ENCODE assay signal across 13 cellular contexts in the genomic region with DNA sequence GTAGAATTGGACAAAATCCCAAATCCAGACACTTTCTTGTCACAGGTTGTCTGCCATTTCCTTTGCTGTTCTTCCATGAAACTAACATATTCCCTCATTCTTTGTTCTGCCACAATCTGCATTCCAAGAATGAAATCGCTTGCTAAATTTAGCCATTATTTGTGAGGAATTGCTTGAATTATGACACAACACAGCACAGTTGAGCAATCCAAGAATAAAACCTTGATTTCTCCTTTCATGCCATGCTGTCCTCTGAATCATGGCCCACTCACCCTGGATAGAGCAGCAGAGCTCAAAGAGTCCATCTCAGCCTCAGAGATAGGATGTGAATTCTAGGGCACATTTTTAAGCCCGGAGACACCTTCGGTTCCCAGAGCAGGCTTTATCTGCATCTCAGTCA. TPM values are rescaled to one million over a fixed set of nuclear protein-coding genes. Genes with fewer than 3 reads are reported as not detected.
DNase-seq lines count a peak whose midpoint lies in the region; ATAC-seq, FAIRE-seq and TF ChIP-seq lines count a peak whose summit lies in the region.
"Had no signal": no experiment of that assay in that cellular context is flagged by ENCODE, and none has a peak within 500 bp of the region (broad histone marks: within the 10 kb centered on the region; RNA-seq: fewer than 3 reads in every experiment).

No MANE protein-coding gene starts in this region.

- peaks cover 43% of the 10 kb centered on the region for H3K4me1 Mint-ChIP-seq in astrocyte (ENCODE audit: low read depth, unreplicated experiment)

- H3K4me2 ChIP-seq in astrocyte (ENCODE audit: low read length): peak overlapping the region; percentile 66

- peaks cover 5% of the 10 kb centered on the region for H3K9me3 ChIP-seq in astrocyte (ENCODE audit: insufficient read depth, low read depth, low read length)
- H3K9me3 ChIP-seq in gastroesophageal sphincter: no peaks in the 10 kb centered on the region
- no peaks in the 10 kb centered on the region for H3K9me3 ChIP-seq in thoracic aorta
- H3K9me3 ChIP-seq: stomach had no signal

- no peaks in the 10 kb centered on the region for H3K36me3 Mint-ChIP-seq in astrocyte (ENCODE audit: low read depth, unreplicated experiment)

- H3K79me2 ChIP-seq in astrocyte (ENCODE audit: insufficient read depth, low read length): no peaks in the 10 kb centered on the region
- H3K79me2 ChIP-seq: parathyroid adenoma had no signal

- H3K4me1 ChIP-seq in astrocyte (ENCODE audit: insufficient read depth, low read length) (peaks cover 42% of the 10 kb centered on the region), gastroesophageal sphincter (peaks cover 0 to 16% (median 6%) of the 10 kb centered on the region in 3 donors), thoracic aorta (ENCODE audit: control insufficient read depth in 1 of 2, low read depth in 2 of 2) (peaks cover 0 to 17% of the 10 kb centered on the region in 2 donors)
- H3K4me1 ChIP-seq: parathyroid adenoma had no signal

- H2AFZ ChIP-seq in astrocyte (ENCODE audit: low read depth, low read length): no peak overlapping the region
- H2AFZ ChIP-seq: parathyroid adenoma had no signal

- H3K9me3 Mint-ChIP-seq in astrocyte (ENCODE audit: unreplicated experiment): no peaks in the 10 kb centered on the region
- H3K9me3 Mint-ChIP-seq: activated T-cell treated with anti-CD3 and anti-CD28 coated beads, Interleukin-2, amount 50 U/mL, for 24 hours had no signal

- FAIRE-seq in astrocyte (lab: Jason Lieb, UNC): peak; percentile 88

- no peak for TF ChIP-seq CTCF in astrocyte (IDR thresholded peaks at IDR 0.05; ENCODE audit: insufficient read depth, low read depth, low read length)
- no peak for TF ChIP-seq CTCF in gastroesophageal sphincter (IDR thresholded peaks at IDR 0.05)
- no peak for TF ChIP-seq CTCF in thoracic aorta (IDR thresholded peaks at IDR 0.05)

- H3K27ac ChIP-seq in astrocyte (ENCODE audit: low read depth, low read length) (peak overlapping the region; percentile 91), gastroesophageal sphincter (peak overlapping the region in 3 of 4 donors; percentile 9 to 56 (median 20)), thoracic aorta (no peak overlapping the region)
- H3K27ac ChIP-seq: parathyroid adenoma, stomach had no signal

- ATAC-seq in gastroesophageal sphincter: peak; percentile 73
- peak; percentile 39 for ATAC-seq in thoracic aorta (ENCODE audit: insufficient number of reproducible peaks, low FRiP score, low read depth)
- ATAC-seq in GM18873 (IDR thresholded peaks at IDR 0.05; ENCODE audit: low FRiP score, unreplicated experiment): no peak
- no peak for ATAC-seq in HG02938 (IDR thresholded peaks at IDR 0.05; ENCODE audit: unreplicated experiment)
- ATAC-seq: WTC11 had no signal

- H3K27me3 Mint-ChIP-seq in astrocyte (ENCODE audit: low read depth, unreplicated experiment): no peaks in the 10 kb centered on the region
- H3K27me3 Mint-ChIP-seq: activated T-cell treated with anti-CD3 and anti-CD28 coated beads, Interleukin-2, amount 50 U/mL, for 24 hours had no signal

- H3K9ac ChIP-seq in astrocyte (ENCODE audit: low read length): peak overlapping the region; percentile 76
- H3K9ac ChIP-seq: parathyroid adenoma had no signal

- DNase-seq in HPDE6-E6E7 (ENCODE audit: extremely low spot score) (peak; percentile 53), astrocyte (ENCODE audit: low read depth) (peak; percentile 96), thoracic aorta (ENCODE audit: low spot score) (no peak), NCI-H510A treated with DMSO at 0.1 percent for 48 hours (lab: John Stamatoyannopoulos, UW) (no peak), NCI-H2196 (lab: John Stamatoyannopoulos, UW; ENCODE audit: unreplicated experiment) (no peak)
- DNase-seq: activated T-cell treated with anti-CD3 and anti-CD28 coated beads, Interleukin-2, amount 50 U/mL, for 24 hours; caudate nucleus; stomach had no signal

- no peaks in the 10 kb centered on the region for H4K20me1 ChIP-seq in astrocyte (ENCODE audit: insufficient read depth, low read length)

- peak overlapping the region; percentile 86 for H3K27ac Mint-ChIP-seq in astrocyte (ENCODE audit: unreplicated experiment)
- H3K27ac Mint-ChIP-seq: activated T-cell treated with anti-CD3 and anti-CD28 coated beads, Interleukin-2, amount 50 U/mL, for 24 hours; WTC11 had no signal

- TF ChIP-seq EP300 in gastroesophageal sphincter (IDR thresholded peaks at IDR 0.05): no peak

- H3K4me3 Mint-ChIP-seq in astrocyte (ENCODE audit: unreplicated experiment): no peak overlapping the region
- H3K4me3 Mint-ChIP-seq: activated T-cell treated with anti-CD3 and anti-CD28 coated beads, Interleukin-2, amount 50 U/mL, for 24 hours; WTC11 had no signal

- H3K27me3 ChIP-seq in astrocyte (ENCODE audit: insufficient read depth, low read length) (no peaks in the 10 kb centered on the region), gastroesophageal sphincter (no peaks in the 10 kb centered on the region), thoracic aorta (replicated peaks; ENCODE audit: insufficient read depth) (no peaks in the 10 kb centered on the region)
- H3K27me3 ChIP-seq: stomach had no signal

- H3K4me3 ChIP-seq in astrocyte (ENCODE audit: insufficient read depth, low read depth, low read length): peak overlapping the region; percentile 13
- no peak overlapping the region for H3K4me3 ChIP-seq in gastroesophageal sphincter
- H3K4me3 ChIP-seq in thoracic aorta: no peak overlapping the region
- H3K4me3 ChIP-seq: stomach had no signal

- H3K36me3 ChIP-seq in astrocyte (ENCODE audit: insufficient read depth, low read length): no peaks in the 10 kb centered on the region
- no peaks in the 10 kb centered on the region for H3K36me3 ChIP-seq in gastroesophageal sphincter
- H3K36me3 ChIP-seq in thoracic aorta: no peaks in the 10 kb centered on the region
- H3K36me3 ChIP-seq: stomach had no signal

- WGBS in gastroesophageal sphincter (ENCODE audit: low coverage in 1 of 2), 2 donors: 63 to 73% methylated on average over 1 to 3 of the region's 3 CpGs

- TF ChIP-seq POLR2A in gastroesophageal sphincter (IDR thresholded peaks at IDR 0.05): no peak

RNA-seq across cellular contexts. Expression of a gene that starts 35.2 kb away (rescaled TPM):
- 74.5 and 112 TPM in 2 replicates for total RNA-seq in astrocyte
- total RNA-seq in gastroesophageal sphincter: 100 to 1,000 TPM in 2 of 4 donors, 10 to 100 TPM in 2; 55.5 to 365 (median 133) TPM
- under 1 TPM; 0.42 to 0.95 TPM for total RNA-seq in thoracic aorta

RNA-seq across cellular contexts. Expression of a gene that starts 41.1 kb away (rescaled TPM):
- total RNA-seq in astrocyte: 12.1 and 14.7 TPM in 2 replicates
- 1 to 10 TPM in 3 of 4 donors, under 1 TPM in 1; 0.87 to 6.3 (median 4.5) TPM for total RNA-seq in gastroesophageal sphincter
- total RNA-seq in thoracic aorta: 1 to 10 TPM; 2.4 to 3.3 TPM

Comparison
In these comparisons a context has a peak if more than half of its experiments do, and no peak if none do; other contexts are left out.
1. DNase-seq: peak in HPDE6-E6E7 (single experiment) and astrocyte (single experiment); none in thoracic aorta (single experiment), NCI-H510A treated with DMSO at 0.1 percent for 48 hours (single experiment) and NCI-H2196 (single experiment).
2. H3K27ac ChIP-seq: peak in astrocyte (single experiment) and gastroesophageal sphincter (3 of 4); none in thoracic aorta (0 of 2).
3. ATAC-seq: peak in gastroesophageal sphincter (single experiment) and thoracic aorta (single experiment); none in GM18873 (single experiment) and HG02938 (single experiment).
4. RNA of a gene that starts 35.2 kb away (total RNA-seq): 55.5 to 365 TPM in gastroesophageal sphincter and 74.5 to 112 TPM in astrocyte; 0.42 to 0.95 TPM in thoracic aorta; every median in the first group is over 10 times any median in the second.